8 cellular contexts compared by ENCODE assay signal in genomic region chr9:35645736-35646582, GRCh38. TPM values are rescaled to one million over a fixed set of nuclear protein-coding genes. Genes with fewer than 3 reads are reported as not detected.
A peak's percentile ranks its signal among the peaks of the same experiment; 100 is the strongest.
DNase-seq lines count a peak whose midpoint lies in the region; ATAC-seq and TF ChIP-seq lines count a peak whose summit lies in the region.

No MANE protein-coding gene starts in this region.

- no peaks in the 10 kb centered on the region for H3K9me3 Mint-ChIP-seq in natural killer cell

- H3K4me1 ChIP-seq in esophagus muscularis mucosa, result peaks cover 8 to 27% (median 22%) of the 10 kb centered on the region in 4 donors

- peaks cover 41% of the 10 kb centered on the region for H3F3A ChIP-seq in SU-DHL-6 (ENCODE audit: insufficient read depth)

- peaks cover 10% of the 10 kb centered on the region for H3K79me2 ChIP-seq in SU-DHL-6 (ENCODE audit: insufficient read depth, low read length)

- no peaks in the 10 kb centered on the region for H3K27me3 Mint-ChIP-seq in natural killer cell (ENCODE audit: low read depth in 2 of 2)

- H3K36me3 Mint-ChIP-seq in natural killer cell, result no peaks in the 10 kb centered on the region

- peaks cover 50 to 66% of the 10 kb centered on the region in 2 donors for H3K4me1 Mint-ChIP-seq in natural killer cell

- peak; percentile 28 for ATAC-seq in HG03175 (IDR thresholded peaks at IDR 0.05; ENCODE audit: unreplicated experiment)
- peak in 1 of 3 donors; percentile 24 for ATAC-seq in natural killer cell

- TF ChIP-seq POLR2A in esophagus muscularis mucosa (IDR thresholded peaks at IDR 0.05; ENCODE audit: low read depth), result no peak

- TF ChIP-seq EP300 in esophagus muscularis mucosa (IDR thresholded peaks at IDR 0.05), result no peak

- H3K4me3 Mint-ChIP-seq in natural killer cell, result peak overlapping the region; percentile 99

- H3K4me2 ChIP-seq in SU-DHL-6 (ENCODE audit: low read depth, low read length, poor library complexity, severe bottlenecking), result peak overlapping the region; percentile 91

- peak overlapping the region; percentile 73 for H3K9ac ChIP-seq in SU-DHL-6 (ENCODE audit: low read length)

- H3K4me3 ChIP-seq in SU-DHL-6 (ENCODE audit: insufficient read depth, low read length, poor library complexity, severe bottlenecking) (peak overlapping the region; percentile 81), esophagus muscularis mucosa (peak overlapping the region; percentile 49 to 68 (median 63))

- peak overlapping the region; percentile 91 for H3K27ac ChIP-seq in SU-DHL-6 (ENCODE audit: low read depth, low read length)
- H3K27ac ChIP-seq in esophagus muscularis mucosa (replicated peaks in 1 of 4), result peak overlapping the region; percentile 77 to 92 (median 85)

- H3K9me3 ChIP-seq in SU-DHL-6 (ENCODE audit: insufficient read depth, low read length) (no peaks in the 10 kb centered on the region), esophagus muscularis mucosa (no peaks in the 10 kb centered on the region)

- TF ChIP-seq CTCF in SU-DHL-6 (IDR thresholded peaks at IDR 0.05; ENCODE audit: insufficient read depth, low read length, poor library complexity, severe bottlenecking) (no peak), esophagus muscularis mucosa (IDR thresholded peaks at IDR 0.05) (peak in 2 of 3 experiments; percentile 5 to 16), natural killer cell (IDR thresholded peaks at IDR 0.05) (no peak)

- WGBS in esophagus muscularis mucosa, result 26% methylated on average over 25 of the region's 25 CpGs

- H3K27me3 ChIP-seq in SU-DHL-6 (ENCODE audit: low read length) (no peaks in the 10 kb centered on the region), esophagus muscularis mucosa (no peaks in the 10 kb centered on the region)

- intact Hi-C loops in esophagus muscularis mucosa (cut with DNase I), result loop anchor here (2.0 kb wide), 1 partner anchor 41 kb away; the partner anchor contains the start of gene TESK1
- intact Hi-C loops in natural killer cell (cut with micrococcal nuclease), result loop anchor here (1.0 to 2.0 kb wide), 3 partner anchors 42 to 169 kb away; partner anchors contain the start of genes CREB3, HINT2 and TLN1

- H3K36me3 ChIP-seq in SU-DHL-6 (ENCODE audit: low read length) (no peaks in the 10 kb centered on the region), esophagus muscularis mucosa (no peaks in the 10 kb centered on the region)

- peak overlapping the region; percentile 98 for H3K27ac Mint-ChIP-seq in natural killer cell

- peak overlapping the region; percentile 44 for H2AFZ ChIP-seq in SU-DHL-6 (ENCODE audit: low read depth, low read length, severe bottlenecking)

- DNase-seq in SIG-M5 treated with dmso at 0.1 percent for 504 hours (lab: John Stamatoyannopoulos, UW; ENCODE audit: unreplicated experiment), result peak; percentile 58
- no peak for DNase-seq in SIG-M5 (lab: John Stamatoyannopoulos, UW)
- no peak for DNase-seq in esophagus muscularis mucosa (ENCODE audit: extremely low spot score)
- DNase-seq in natural killer cell, result no peak
- no peak for DNase-seq in stimulated activated CD4-positive, alpha-beta T cell treated with anti-CD3 and anti-CD28 coated beads, Interleukin-4, amount 100 ng/mL, for 24 hours
- DNase-seq in NCI-H226, result no peak

- no peaks in the 10 kb centered on the region for H4K20me1 ChIP-seq in SU-DHL-6 (ENCODE audit: low read depth, low read length)

- no peaks in the 10 kb centered on the region for H3K9me2 ChIP-seq in SU-DHL-6 (replicated peaks; ENCODE audit: insufficient read depth, low read length)

RNA-seq across cellular contexts. Expression of gene SIT1, which starts 4.8 kb away (rescaled TPM):
- total RNA-seq in esophagus muscularis mucosa, result under 1 TPM in 3 of 4 donors, not detected in 1; 0.40 to 0.83 (median 0.83) TPM
- 1 to 10 TPM in 2 of 3 donors, not detected in 1; 1.2 to 1.4 TPM for total RNA-seq in natural killer cell

RNA-seq across cellular contexts. Expression of gene RMRP, which starts 11.9 kb away (rescaled TPM):
- total RNA-seq in esophagus muscularis mucosa, result 1,000 to 10,000 TPM; 1,899 to 6,162 (median 2,510) TPM
- 1,000 to 10,000 TPM; 5,042 to 6,602 (median 5,874) TPM for total RNA-seq in natural killer cell

RNA-seq across cellular contexts. Expression of gene CCDC107, which starts 12.1 kb away (rescaled TPM):
- total RNA-seq in esophagus muscularis mucosa (100 to 1,000 TPM in 2 of 4 donors, 10 to 100 TPM in 2; 68.4 to 117 (median 104) TPM), natural killer cell (10 to 100 TPM; 30.9 to 37.9 (median 36.8) TPM)

RNA-seq across cellular contexts. Expression of gene ARHGEF39, which starts 19.0 kb away (rescaled TPM):
- 1 to 10 TPM; 1.3 to 3.3 (median 1.7) TPM for total RNA-seq in esophagus muscularis mucosa
- 1 to 10 TPM; 1.3 to 3.2 (median 1.5) TPM for total RNA-seq in natural killer cell

RNA-seq across cellular contexts. Expression of gene CD72, which starts 27.7 kb away (rescaled TPM):
- total RNA-seq in esophagus muscularis mucosa (1 to 10 TPM in 2 of 4 donors, not detected in 2; 1.4 to 2.2 TPM), natural killer cell (10 to 100 TPM; 27.0 to 48.1 (median 32.3) TPM)

Comparison
In these comparisons a context has a peak if more than half of its experiments do, and no peak if none do; other contexts are left out.
1. CTCF ChIP-seq: peak in esophagus muscularis mucosa (2 of 3); none in SU-DHL-6 (single experiment) and natural killer cell (single experiment).